1 cellular context compared by ENCODE assay signal in genomic region chr4:109815151-109816081, GRCh38.
TF ChIP-seq lines count a peak whose summit lies in the region.

TSS of gene GAR1 (plus strand) at chr4:109815762. CDS start at chr4:109816165, 403 bp downstream.

TF ChIP-seq in HepG2, 621 proteins besides CTCF, POLR2A, EP300 and RAD21 (continued from another document and continues in another):
- TF ChIP-seq TFE3 (CRISPR knock-in tag; IDR thresholded peaks at IDR 0.05) (peak; percentile 40; the same call in 1 of the 2 replicates), TP53 (CRISPR knock-in tag; conservative IDR thresholded peaks at IDR 0.05) (0 out of 2 replicates have a peak, but pooled peaks have one; percentile 27), PHF20 (CRISPR knock-in tag; IDR thresholded peaks at IDR 0.05) (peak; percentile 95), CCDC6 (CRISPR knock-in tag; IDR thresholded peaks at IDR 0.05) (peak; percentile 62; the same call in 1 of the 2 replicates), KDM2A (CRISPR knock-in tag; IDR thresholded peaks at IDR 0.05; ENCODE audit: borderline replicate concordance, low read depth) (peak; percentile 87), RFX1 (IDR thresholded peaks at IDR 0.05) (peak; percentile 71; the same call in 1 of the 2 replicates), ZNF44 (CRISPR knock-in tag; IDR thresholded peaks at IDR 0.05) (no peak; the same call in 1 of the 2 replicates), ZNF543 (CRISPR knock-in tag; IDR thresholded peaks at IDR 0.05) (no peak), GATAD2A (CRISPR knock-in tag; IDR thresholded peaks at IDR 0.05) (peak; percentile 47; the same call in 1 of the 2 replicates), CEBPG (CRISPR knock-in tag; IDR thresholded peaks at IDR 0.05) (no peak; the same call in 1 of the 2 replicates), ZFP41 (CRISPR knock-in tag; IDR thresholded peaks at IDR 0.05; ENCODE audit: borderline replicate concordance) (no peak), ZNF33B (CRISPR knock-in tag; IDR thresholded peaks at IDR 0.05) (no peak), HOXA5 (CRISPR knock-in tag; IDR thresholded peaks at IDR 0.05) (peak; percentile 84; the same call in 1 of the 2 replicates), NR1H2 (CRISPR knock-in tag; IDR thresholded peaks at IDR 0.05; ENCODE audit: borderline replicate concordance, low read depth) (no peak), PRPF4 (IDR thresholded peaks at IDR 0.05; ENCODE audit: low read depth, low read length, poor library complexity, severe bottlenecking) (no peak), ZNF878 (CRISPR knock-in tag; IDR thresholded peaks at IDR 0.05) (0 out of 2 replicates have a peak, but pooled peaks have one; percentile 44), ZNF30 (CRISPR knock-in tag; IDR thresholded peaks at IDR 0.05) (no peak), FOXO1 (CRISPR knock-in tag; IDR thresholded peaks at IDR 0.05) (peak; percentile 13; the same call in 1 of the 2 replicates), THAP9 (CRISPR knock-in tag; IDR thresholded peaks at IDR 0.05; ENCODE audit: borderline replicate concordance) (peak; percentile 84; the same call in 1 of the 2 replicates), PCBP1 (IDR thresholded peaks at IDR 0.05; ENCODE audit: borderline replicate concordance, low read depth, low read length) (no peak), PHF21A (CRISPR knock-in tag; IDR thresholded peaks at IDR 0.05) (peak; percentile 44; the same call in 1 of the 2 replicates), RXRA (CRISPR knock-in tag; IDR thresholded peaks at IDR 0.05) (peak; percentile 32; the same call in 1 of the 2 replicates), CENPX (CRISPR knock-in tag; IDR thresholded peaks at IDR 0.05) (no peak), HNRNPLL (IDR thresholded peaks at IDR 0.05; ENCODE audit: low read depth, low read length, poor library complexity, severe bottlenecking) (peak; percentile 67), NFRKB (IDR thresholded peaks at IDR 0.05) (no peak), ETV5 (CRISPR knock-in tag; IDR thresholded peaks at IDR 0.05; ENCODE audit: borderline replicate concordance) (peak; percentile 70), ZNF224 (CRISPR knock-in tag; IDR thresholded peaks at IDR 0.05) (0 out of 2 replicates have a peak, but pooled peaks have one; percentile 29), SNAI1 (CRISPR knock-in tag; IDR thresholded peaks at IDR 0.05; ENCODE audit: borderline replicate concordance) (peak; percentile 87; the same call in 1 of the 2 replicates), LCORL (IDR thresholded peaks at IDR 0.05) (no peak), LCORL (CRISPR knock-in tag; IDR thresholded peaks at IDR 0.05) (peak; percentile 59; the same call in 1 of the 2 replicates), NKX3-1 (CRISPR knock-in tag; IDR thresholded peaks at IDR 0.05) (no peak), FOXC1 (CRISPR knock-in tag; IDR thresholded peaks at IDR 0.05; ENCODE audit: borderline replicate concordance) (peak; percentile 10; the same call in 1 of the 2 replicates), MNT (IDR thresholded peaks at IDR 0.05) (peak; percentile 85), HOXA3 (CRISPR knock-in tag; IDR thresholded peaks at IDR 0.05) (peak; percentile 97), LRRFIP1 (CRISPR knock-in tag; conservative IDR thresholded peaks at IDR 0.05) (no peak), CAMTA2 (CRISPR knock-in tag; IDR thresholded peaks at IDR 0.05; ENCODE audit: borderline replicate concordance) (peak; percentile 57; the same call in 1 of the 2 replicates), GFI1 (CRISPR knock-in tag; IDR thresholded peaks at IDR 0.05; ENCODE audit: borderline replicate concordance) (0 out of 2 replicates have a peak, but pooled peaks have one; percentile 27), KMT2B (CRISPR knock-in tag; IDR thresholded peaks at IDR 0.05) (peak; percentile 99), MTA3 (CRISPR knock-in tag; IDR thresholded peaks at IDR 0.05) (no peak), GABPB1 (CRISPR knock-in tag; IDR thresholded peaks at IDR 0.05) (peak; percentile 96), MYNN (CRISPR knock-in tag; IDR thresholded peaks at IDR 0.05; ENCODE audit: low read depth) (0 out of 2 replicates have a peak, but pooled peaks have one; percentile 27)
- TF ChIP-seq, protein P1, sequence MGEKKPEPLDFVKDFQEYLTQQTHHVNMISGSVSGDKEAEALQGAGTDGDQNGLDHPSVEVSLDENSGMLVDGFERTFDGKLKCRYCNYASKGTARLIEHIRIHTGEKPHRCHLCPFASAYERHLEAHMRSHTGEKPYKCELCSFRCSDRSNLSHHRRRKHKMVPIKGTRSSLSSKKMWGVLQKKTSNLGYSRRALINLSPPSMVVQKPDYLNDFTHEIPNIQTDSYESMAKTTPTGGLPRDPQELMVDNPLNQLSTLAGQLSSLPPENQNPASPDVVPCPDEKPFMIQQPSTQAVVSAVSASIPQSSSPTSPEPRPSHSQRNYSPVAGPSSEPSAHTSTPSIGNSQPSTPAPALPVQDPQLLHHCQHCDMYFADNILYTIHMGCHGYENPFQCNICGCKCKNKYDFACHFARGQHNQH (CRISPR knock-in tag; IDR thresholded peaks at IDR 0.05): peak; percentile 72; the same call in 1 of the 2 replicates
- TF ChIP-seq, protein P2, sequence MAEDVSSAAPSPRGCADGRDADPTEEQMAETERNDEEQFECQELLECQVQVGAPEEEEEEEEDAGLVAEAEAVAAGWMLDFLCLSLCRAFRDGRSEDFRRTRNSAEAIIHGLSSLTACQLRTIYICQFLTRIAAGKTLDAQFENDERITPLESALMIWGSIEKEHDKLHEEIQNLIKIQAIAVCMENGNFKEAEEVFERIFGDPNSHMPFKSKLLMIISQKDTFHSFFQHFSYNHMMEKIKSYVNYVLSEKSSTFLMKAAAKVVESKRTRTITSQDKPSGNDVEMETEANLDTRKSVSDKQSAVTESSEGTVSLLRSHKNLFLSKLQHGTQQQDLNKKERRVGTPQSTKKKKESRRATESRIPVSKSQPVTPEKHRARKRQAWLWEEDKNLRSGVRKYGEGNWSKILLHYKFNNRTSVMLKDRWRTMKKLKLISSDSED (CRISPR knock-in tag; IDR thresholded peaks at IDR 0.05): no peak
- TF ChIP-seq, protein P3, sequence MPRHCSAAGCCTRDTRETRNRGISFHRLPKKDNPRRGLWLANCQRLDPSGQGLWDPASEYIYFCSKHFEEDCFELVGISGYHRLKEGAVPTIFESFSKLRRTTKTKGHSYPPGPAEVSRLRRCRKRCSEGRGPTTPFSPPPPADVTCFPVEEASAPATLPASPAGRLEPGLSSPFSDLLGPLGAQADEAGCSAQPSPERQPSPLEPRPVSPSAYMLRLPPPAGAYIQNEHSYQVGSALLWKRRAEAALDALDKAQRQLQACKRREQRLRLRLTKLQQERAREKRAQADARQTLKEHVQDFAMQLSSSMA (CRISPR knock-in tag; IDR thresholded peaks at IDR 0.05): no peak; the same call in none of the 2 replicates
- TF ChIP-seq, protein P4, sequence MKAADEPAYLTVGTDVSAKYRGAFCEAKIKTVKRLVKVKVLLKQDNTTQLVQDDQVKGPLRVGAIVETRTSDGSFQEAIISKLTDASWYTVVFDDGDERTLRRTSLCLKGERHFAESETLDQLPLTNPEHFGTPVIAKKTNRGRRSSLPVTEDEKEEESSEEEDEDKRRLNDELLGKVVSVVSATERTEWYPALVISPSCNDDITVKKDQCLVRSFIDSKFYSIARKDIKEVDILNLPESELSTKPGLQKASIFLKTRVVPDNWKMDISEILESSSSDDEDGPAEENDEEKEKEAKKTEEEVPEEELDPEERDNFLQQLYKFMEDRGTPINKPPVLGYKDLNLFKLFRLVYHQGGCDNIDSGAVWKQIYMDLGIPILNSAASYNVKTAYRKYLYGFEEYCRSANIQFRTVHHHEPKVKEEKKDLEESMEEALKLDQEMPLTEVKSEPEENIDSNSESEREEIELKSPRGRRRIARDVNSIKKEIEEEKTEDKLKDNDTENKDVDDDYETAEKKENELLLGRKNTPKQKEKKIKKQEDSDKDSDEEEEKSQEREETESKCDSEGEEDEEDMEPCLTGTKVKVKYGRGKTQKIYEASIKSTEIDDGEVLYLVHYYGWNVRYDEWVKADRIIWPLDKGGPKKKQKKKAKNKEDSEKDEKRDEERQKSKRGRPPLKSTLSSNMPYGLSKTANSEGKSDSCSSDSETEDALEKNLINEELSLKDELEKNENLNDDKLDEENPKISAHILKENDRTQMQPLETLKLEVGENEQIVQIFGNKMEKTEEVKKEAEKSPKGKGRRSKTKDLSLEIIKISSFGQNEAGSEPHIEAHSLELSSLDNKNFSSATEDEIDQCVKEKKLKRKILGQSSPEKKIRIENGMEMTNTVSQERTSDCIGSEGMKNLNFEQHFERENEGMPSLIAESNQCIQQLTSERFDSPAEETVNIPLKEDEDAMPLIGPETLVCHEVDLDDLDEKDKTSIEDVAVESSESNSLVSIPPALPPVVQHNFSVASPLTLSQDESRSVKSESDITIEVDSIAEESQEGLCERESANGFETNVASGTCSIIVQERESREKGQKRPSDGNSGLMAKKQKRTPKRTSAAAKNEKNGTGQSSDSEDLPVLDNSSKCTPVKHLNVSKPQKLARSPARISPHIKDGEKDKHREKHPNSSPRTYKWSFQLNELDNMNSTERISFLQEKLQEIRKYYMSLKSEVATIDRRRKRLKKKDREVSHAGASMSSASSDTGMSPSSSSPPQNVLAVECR (CRISPR knock-in tag; IDR thresholded peaks at IDR 0.05; ENCODE audit: borderline replicate concordance): peak; percentile 97
- TF ChIP-seq, protein P5, sequence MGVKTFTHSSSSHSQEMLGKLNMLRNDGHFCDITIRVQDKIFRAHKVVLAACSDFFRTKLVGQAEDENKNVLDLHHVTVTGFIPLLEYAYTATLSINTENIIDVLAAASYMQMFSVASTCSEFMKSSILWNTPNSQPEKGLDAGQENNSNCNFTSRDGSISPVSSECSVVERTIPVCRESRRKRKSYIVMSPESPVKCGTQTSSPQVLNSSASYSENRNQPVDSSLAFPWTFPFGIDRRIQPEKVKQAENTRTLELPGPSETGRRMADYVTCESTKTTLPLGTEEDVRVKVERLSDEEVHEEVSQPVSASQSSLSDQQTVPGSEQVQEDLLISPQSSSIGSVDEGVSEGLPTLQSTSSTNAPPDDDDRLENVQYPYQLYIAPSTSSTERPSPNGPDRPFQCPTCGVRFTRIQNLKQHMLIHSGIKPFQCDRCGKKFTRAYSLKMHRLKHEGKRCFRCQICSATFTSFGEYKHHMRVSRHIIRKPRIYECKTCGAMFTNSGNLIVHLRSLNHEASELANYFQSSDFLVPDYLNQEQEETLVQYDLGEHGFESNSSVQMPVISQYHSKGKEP (CRISPR knock-in tag; IDR thresholded peaks at IDR 0.05): 0 out of 2 replicates have a peak, but pooled peaks have one; percentile 25
